Comparison of ENCODE assay signal across 9 cellular contexts in genomic region chr5:15500326-15500958, GRCh38. TPM values are rescaled to one million over a fixed set of nuclear protein-coding genes. Genes with fewer than 3 reads are reported as not detected.
DNase-seq lines count a peak whose midpoint lies in the region; ATAC-seq, FAIRE-seq and TF ChIP-seq lines count a peak whose summit lies in the region.
"Had no signal": no experiment of that assay in that cellular context is flagged by ENCODE, and none has a peak within 500 bp of the region (broad histone marks: within the 10 kb centered on the region; RNA-seq: fewer than 3 reads in every experiment).

No MANE protein-coding gene starts in this region.

- WGBS in small intestine, 3 donors: 2 to 10% (median 5%) methylated on average over 40 to 61 of the region's 61 CpGs

- H3K27me3 ChIP-seq in small intestine (ENCODE audit: control insufficient read depth in 2 of 2, insufficient read depth in 2 of 2, low read length in 2 of 2): peaks cover 0 to 6% of the 10 kb centered on the region in 2 donors

- H3K4me3 ChIP-seq in astrocyte of the spinal cord (ENCODE audit: low read depth, low read length) (peak overlapping the region; percentile 60), small intestine (ENCODE audit: low read depth in 1 of 2, low read length in 2 of 2) (peak overlapping the region; percentile 37 to 43)

- peak overlapping the region in 1 of 2 donors; percentile 85 for H3K27ac ChIP-seq in small intestine (ENCODE audit: low read depth in 1 of 2, low read length in 1 of 2)

- H3K4me1 ChIP-seq in small intestine (ENCODE audit: control insufficient read depth in 2 of 2, insufficient read depth in 1 of 2, low read depth in 1 of 2, low read length in 1 of 2): no peaks in the 10 kb centered on the region

- in situ Hi-C loops in astrocyte of the spinal cord (cut with HindIII; ENCODE audit: low sequenced_read_pairs): no loop called here

- peak; percentile 46 for DNase-seq in astrocyte of the spinal cord (ENCODE audit: low read depth, low spot score)
- DNase-seq in iPS-NIHi7 (ENCODE audit: extremely low spot score): peak; percentile 27
- DNase-seq in small intestine: no peak
- no peak for DNase-seq in NCI-H2081 treated with DMSO at 0.1 percent for 48 hours (lab: John Stamatoyannopoulos, UW)
- no peak for DNase-seq in RKO (ENCODE audit: low spot score)

- no peaks in the 10 kb centered on the region for H3K9me3 ChIP-seq in small intestine (ENCODE audit: control insufficient read depth, low read depth)

- no peaks in the 10 kb centered on the region for H3K36me3 ChIP-seq in small intestine (ENCODE audit: control insufficient read depth in 2 of 2, insufficient read depth in 2 of 2, low read length in 2 of 2)

- no peak for TF ChIP-seq CTCF in astrocyte of the spinal cord (IDR thresholded peaks at IDR 0.05; ENCODE audit: low read depth, low read length)

- peak; percentile 39 for ATAC-seq in HG02759 (IDR thresholded peaks at IDR 0.05; ENCODE audit: unreplicated experiment)
- ATAC-seq in GM21515 (IDR thresholded peaks at IDR 0.05; ENCODE audit: unreplicated experiment): no peak
- no peak for ATAC-seq in GM21381 (IDR thresholded peaks at IDR 0.05; ENCODE audit: unreplicated experiment)
- ATAC-seq: Panc1 had no signal

- FAIRE-seq in small intestine (lab: Jason Lieb, UNC): no peak

RNA-seq across cellular contexts. Expression of gene FBXL7, which starts 0.5 kb away (rescaled TPM):
- 1 to 10 TPM in 2 of 3 donors, under 1 TPM in 1; 0.22 to 3.6 (median 1.9) TPM for polyA plus RNA-seq in small intestine

Comparison
In these comparisons a context has a peak if more than half of its experiments do, and no peak if none do; other contexts are left out.
1. DNase-seq: peak in astrocyte of the spinal cord (single experiment) and iPS-NIHi7 (single experiment); none in small intestine (single experiment), NCI-H2081 treated with DMSO at 0.1 percent for 48 hours (single experiment) and RKO (single experiment).